ENCODE assay signal across 8 cellular contexts in genomic region chr4:67575232-67575888, GRCh38. TPM values are rescaled to one million over a fixed set of nuclear protein-coding genes. Genes with fewer than 3 reads are reported as not detected.
DNase-seq lines count a peak whose midpoint lies in the region; ATAC-seq and TF ChIP-seq lines count a peak whose summit lies in the region.

No MANE protein-coding gene starts in this region.

- H3K9me3 ChIP-seq in DOHH2 (ENCODE audit: control insufficient read depth, insufficient read depth, low read length): no peaks in the 10 kb centered on the region

- H3K79me2 ChIP-seq in DOHH2 (ENCODE audit: control insufficient read depth, low read length): peaks cover 69% of the 10 kb centered on the region

- no peaks in the 10 kb centered on the region for H4K20me1 ChIP-seq in DOHH2 (ENCODE audit: control insufficient read depth, insufficient read depth, low read depth, low read length)

- peak overlapping the region; percentile 82 for H3K4me2 ChIP-seq in DOHH2 (ENCODE audit: low read length)

- peak overlapping the region; percentile 50 to 80 (median 66) for H3K4me3 Mint-ChIP-seq in naive thymus-derived CD8-positive, alpha-beta T cell

- no peaks in the 10 kb centered on the region for H3K9me3 Mint-ChIP-seq in naive thymus-derived CD8-positive, alpha-beta T cell

- H3K36me3 Mint-ChIP-seq in naive thymus-derived CD8-positive, alpha-beta T cell: no peaks in the 10 kb centered on the region

- H3F3A ChIP-seq in DOHH2 (ENCODE audit: control insufficient read depth, insufficient read depth): peaks cover 44% of the 10 kb centered on the region

- peaks cover 10 to 64% (median 38%) of the 10 kb centered on the region in 4 donors for H3K4me1 Mint-ChIP-seq in naive thymus-derived CD8-positive, alpha-beta T cell

- TF ChIP-seq CTCF in DOHH2 (IDR thresholded peaks at IDR 0.05; ENCODE audit: low read depth, low read length, poor library complexity, severe bottlenecking): no peak

- H3K27ac Mint-ChIP-seq in naive thymus-derived CD8-positive, alpha-beta T cell: peak overlapping the region; percentile 53 to 94 (median 82)

- POLR2A ChIA-PET in naive thymus-derived CD8-positive, alpha-beta T cell (lab: Charles Lee): no interaction called here

- H3K4me3 ChIP-seq in DOHH2 (ENCODE audit: low read length): peak overlapping the region; percentile 71

- peak overlapping the region; percentile 94 for H3K27ac ChIP-seq in DOHH2 (ENCODE audit: low read depth, low read length)

- H3K27me3 ChIP-seq in DOHH2 (ENCODE audit: control insufficient read depth, low read length): no peaks in the 10 kb centered on the region

- ATAC-seq in GM19468 (IDR thresholded peaks at IDR 0.05; ENCODE audit: extremely low read depth, unreplicated experiment) (peak; percentile 91), HG03439 (IDR thresholded peaks at IDR 0.05; ENCODE audit: unreplicated experiment) (peak; percentile 92)
- ATAC-seq in naive thymus-derived CD8-positive, alpha-beta T cell: peak; percentile 85 to 91

- H3K36me3 ChIP-seq in DOHH2 (ENCODE audit: control insufficient read depth, low read length): peaks cover 83% of the 10 kb centered on the region

- no peaks in the 10 kb centered on the region for H3K27me3 Mint-ChIP-seq in naive thymus-derived CD8-positive, alpha-beta T cell

- H3K4me1 ChIP-seq in DOHH2 (ENCODE audit: control insufficient read depth, low read length): peaks cover 70% of the 10 kb centered on the region

- DNase-seq in OCI-M1 (lab: John Stamatoyannopoulos, UW): peak; percentile 83
- DNase-seq in naive thymus-derived CD8-positive, alpha-beta T cell: peak in 4 of 10 donors; percentile 7 to 52 (median 34)
- no peak for DNase-seq in stimulated activated CD4-positive, alpha-beta T cell treated with anti-CD3 and anti-CD28 coated beads, Interleukin-4, amount 100 ng/mL, for 4 hours
- DNase-seq in NCI-H82 (lab: John Stamatoyannopoulos, UW): no peak
- no peak for DNase-seq in H4 (ENCODE audit: low spot score)

- H3K9me2 ChIP-seq in DOHH2 (replicated peaks; ENCODE audit: control insufficient read depth, low read length): no peaks in the 10 kb centered on the region

RNA-seq across cellular contexts. Expression of gene STAP1, which starts 16.8 kb away (rescaled TPM):
- 1 to 10 TPM; 3.5 to 4.0 TPM for total RNA-seq in naive thymus-derived CD8-positive, alpha-beta T cell
- polyA plus RNA-seq in naive thymus-derived CD8-positive, alpha-beta T cell: 1 to 10 TPM in 1 of 3 donors, under 1 TPM in 2; 0.59 to 1.1 (median 0.93) TPM
- not detected in 2 replicates for total RNA-seq in H4 (2014; rRNA removed; shearing (Covaris generic))

RNA-seq across cellular contexts. Expression of gene CENPC, which starts 30.1 kb away (rescaled TPM):
- total RNA-seq in naive thymus-derived CD8-positive, alpha-beta T cell: 10 to 100 TPM; 56.9 to 65.0 TPM
- polyA plus RNA-seq in naive thymus-derived CD8-positive, alpha-beta T cell: 10 to 100 TPM; 16.1 to 19.7 (median 18.6) TPM
- total RNA-seq in H4 (2014; rRNA removed; shearing (Covaris generic)): 8.3 and 11.6 TPM in 2 replicates
